1 cellular context compared by ENCODE assay signal in genomic region chr5:1952021-1952420, GRCh38.
TF ChIP-seq lines count a peak whose summit lies in the region.

No MANE protein-coding gene starts in this region.

TF ChIP-seq in H1, 55 proteins besides CTCF, POLR2A, EP300 and RAD21:
- TF ChIP-seq NANOG (IDR thresholded peaks at IDR 0.05; ENCODE audit: insufficient read depth, low read depth, low read length, poor library complexity, severe bottlenecking) (no peak), KDM4A (IDR thresholded peaks at IDR 0.05; ENCODE audit: low read depth, low read length, severe bottlenecking) (no peak), BRCA1 (IDR thresholded peaks at IDR 0.05; ENCODE audit: low read depth, low read length) (no peak), RFX5 (IDR thresholded peaks at IDR 0.05; ENCODE audit: borderline replicate concordance, low read depth, low read length) (no peak), HDAC2 (IDR thresholded peaks at IDR 0.05; ENCODE audit: borderline replicate concordance in 1 of 2, low read depth in 2 of 2, low read length in 2 of 2) (no peak), MAX (IDR thresholded peaks at IDR 0.05) (no peak), CBX5 (IDR thresholded peaks at IDR 0.05; ENCODE audit: low read depth, low read length) (no peak), JUND (IDR thresholded peaks at IDR 0.05; ENCODE audit: low read length) (no peak), SP1 (IDR thresholded peaks at IDR 0.05; ENCODE audit: low read depth, low read length) (no peak), SAP30 (IDR thresholded peaks at IDR 0.05; ENCODE audit: insufficient read depth, insufficient replicate concordance, low read length) (no peak), BACH1 (IDR thresholded peaks at IDR 0.05; ENCODE audit: low read length) (no peak), MAFK (IDR thresholded peaks at IDR 0.05; ENCODE audit: low read depth, low read length) (no peak), ASH2L (IDR thresholded peaks at IDR 0.05; ENCODE audit: low read length) (no peak), SP4 (IDR thresholded peaks at IDR 0.05; ENCODE audit: low read length) (no peak), HDAC6 (IDR thresholded peaks at IDR 0.05; ENCODE audit: low read depth, low read length) (no peak), CHD2 (IDR thresholded peaks at IDR 0.05; ENCODE audit: low read length) (no peak), ATF3 (IDR thresholded peaks at IDR 0.05; ENCODE audit: insufficient read depth, low read depth, low read length) (no peak)
TF ChIP-seq in H1: peak in this region for 0.
